In genomic region chr12:51827925-51828818, GRCh38 we compare ENCODE assay signal across 8 cellular contexts. TPM values are rescaled to one million over a fixed set of nuclear protein-coding genes. Genes with fewer than 3 reads are reported as not detected.
A peak's percentile ranks its signal among the peaks of the same experiment; 100 is the strongest.
DNase-seq lines count a peak whose midpoint lies in the region; ATAC-seq, FAIRE-seq and TF ChIP-seq lines count a peak whose summit lies in the region.

No MANE protein-coding gene starts in this region.

- H4K20me1 ChIP-seq in Loucy (ENCODE audit: insufficient read depth, low read length, poor library complexity, severe bottlenecking): no peaks in the 10 kb centered on the region

- no peak for TF ChIP-seq CTCF in AG10803 (conservative IDR thresholded peaks at IDR 0.05; ENCODE audit: low read length)
- TF ChIP-seq CTCF in Loucy (conservative IDR thresholded peaks at IDR 0.05; ENCODE audit: low read length): no peak
- no peak for TF ChIP-seq CTCF in mucosa of descending colon (IDR thresholded peaks at IDR 0.05)
- no peak for TF ChIP-seq CTCF in vagina (IDR thresholded peaks at IDR 0.05)

- no peak for FAIRE-seq in RCC 7860 (lab: Jason Lieb, UNC)

- H3K4me1 ChIP-seq in Loucy (ENCODE audit: insufficient read depth, low read length, poor library complexity, severe bottlenecking) (peaks cover 22% of the 10 kb centered on the region), mucosa of descending colon (ENCODE audit: low read depth) (peaks cover 13% of the 10 kb centered on the region), vagina (no peaks in the 10 kb centered on the region), HAP-1 (no peaks in the 10 kb centered on the region)

- peak; percentile 91 for ATAC-seq in mucosa of descending colon
- no peak for ATAC-seq in GM19397 (IDR thresholded peaks at IDR 0.05; ENCODE audit: unreplicated experiment)

- intact Hi-C loops in mucosa of descending colon (cut with DNase I, micrococcal nuclease): no loop called here
- intact Hi-C loops in vagina (cut with DNase I): no loop called here

- no peak for TF ChIP-seq POLR2A in vagina (IDR thresholded peaks at IDR 0.05)

- H3K9me3 ChIP-seq in Loucy (ENCODE audit: insufficient read depth, low read depth, low read length) (no peaks in the 10 kb centered on the region), mucosa of descending colon (no peaks in the 10 kb centered on the region), vagina (no peaks in the 10 kb centered on the region), HAP-1 (no peaks in the 10 kb centered on the region)

- in situ Hi-C loops in HAP-1 (cut with MboI; ENCODE audit: low sequenced_read_pairs): loop anchor here (10.0 kb wide), 1 partner anchor 403 kb away; the partner anchor contains the start of gene SLC4A8

- H3K36me3 ChIP-seq in Loucy (ENCODE audit: insufficient read depth, low read length): no peaks in the 10 kb centered on the region
- no peaks in the 10 kb centered on the region for H3K36me3 ChIP-seq in mucosa of descending colon (ENCODE audit: low read depth)
- no peaks in the 10 kb centered on the region for H3K36me3 ChIP-seq in vagina
- H3K36me3 ChIP-seq in HAP-1 (replicated peaks): no peaks in the 10 kb centered on the region

- no peaks in the 10 kb centered on the region for H3K9me2 ChIP-seq in Loucy (replicated peaks; ENCODE audit: low read depth, low read length)

- H2AFZ ChIP-seq in Loucy (ENCODE audit: low read length): peak overlapping the region; percentile 54; the same call in 1 of the 2 replicates

- no peak overlapping the region for H3K4me3 ChIP-seq in AG10803 (ENCODE audit: low read length)
- H3K4me3 ChIP-seq in Loucy (ENCODE audit: low read length, poor library complexity, severe bottlenecking): no peak overlapping the region
- H3K4me3 ChIP-seq in mucosa of descending colon: no peak overlapping the region
- no peak overlapping the region for H3K4me3 ChIP-seq in vagina
- no peak overlapping the region for H3K4me3 ChIP-seq in HAP-1

- no peak overlapping the region for H3K27ac ChIP-seq in vagina

- no peaks in the 10 kb centered on the region for H3K27me3 ChIP-seq in Loucy (ENCODE audit: insufficient read depth, low read length, poor library complexity, severe bottlenecking)
- H3K27me3 ChIP-seq in vagina: no peaks in the 10 kb centered on the region
- H3K27me3 ChIP-seq in HAP-1 (ENCODE audit: low read depth): peaks cover 22% of the 10 kb centered on the region

- no peaks in the 10 kb centered on the region for H3F3A ChIP-seq in Loucy (ENCODE audit: low read depth)

- peak overlapping the region; percentile 28 for H3K9ac ChIP-seq in Loucy (ENCODE audit: low read depth, low read length, poor library complexity, severe bottlenecking)

- peak overlapping the region; percentile 38 for H3K4me2 ChIP-seq in Loucy (ENCODE audit: low read depth, low read length, poor library complexity, severe bottlenecking)

- DNase-seq in AG10803 (ENCODE audit: low read depth) (peak; percentile 33), mucosa of descending colon (peak; percentile 64 to 82 (median 71)), vagina (ENCODE audit: extremely low spot score in 2 of 2) (no peak), HAP-1 (ENCODE audit: low spot score in 2 of 2) (no peak), RCC 7860 (ENCODE audit: low spot score) (no peak)
- peak; percentile 68 for DNase-seq in activated naive CD4-positive, alpha-beta T cell treated with anti-CD3 and anti-CD28 coated beads, Interleukin-2, amount 50 U/mL, for 16 hours

- no peaks in the 10 kb centered on the region for H3K79me2 ChIP-seq in Loucy (ENCODE audit: insufficient read depth, low read length)

RNA-seq across cellular contexts. Expression of gene FIGNL2, which starts 20.3 kb away (rescaled TPM):
- total RNA-seq in mucosa of descending colon (under 1 TPM; 0.26 to 0.44 (median 0.34) TPM), vagina (not detected)

RNA-seq across cellular contexts. Expression of gene ANKRD33, which starts 59.7 kb away (rescaled TPM):
- total RNA-seq in mucosa of descending colon: under 1 TPM in 1 of 3 donors, not detected in 2; 0.46 TPM
- not detected for total RNA-seq in vagina

Comparison
In these comparisons a context has a peak if more than half of its experiments do, and no peak if none do; other contexts are left out.
1. DNase-seq: peak in AG10803 (single experiment), activated naive CD4-positive, alpha-beta T cell treated with anti-CD3 and anti-CD28 coated beads, Interleukin-2, amount 50 U/mL, for 16 hours (single experiment) and mucosa of descending colon (3 of 3); none in vagina (0 of 2), HAP-1 (0 of 2) and RCC 7860 (single experiment).